Comparison of ENCODE assay signal across 8 cellular contexts in genomic region chr12:65741662-65742480, GRCh38.
DNase-seq lines count a peak whose midpoint lies in the region; ATAC-seq and TF ChIP-seq lines count a peak whose summit lies in the region.

No MANE protein-coding gene starts in this region.

- H3K27ac ChIP-seq in gastroesophageal sphincter (peak overlapping the region in 1 of 4 donors; percentile 3), neural progenitor cell (peak overlapping the region; percentile 78)

- peaks cover 0 to 22% (median 12%) of the 10 kb centered on the region in 3 donors for H3K4me1 ChIP-seq in gastroesophageal sphincter
- peaks cover 17% of the 10 kb centered on the region for H3K4me1 ChIP-seq in neural progenitor cell

- H3K9me3 ChIP-seq in gastroesophageal sphincter: no peaks in the 10 kb centered on the region
- H3K9me3 ChIP-seq in neural progenitor cell (ENCODE audit: low read depth): no peaks in the 10 kb centered on the region

- no peak for TF ChIP-seq CTCF in GM10248 (IDR thresholded peaks at IDR 0.05; ENCODE audit: control extremely low read depth, extremely low read depth, low read depth, missing control alignments)
- TF ChIP-seq CTCF in gastroesophageal sphincter (IDR thresholded peaks at IDR 0.05): no peak
- peak; percentile 17 for TF ChIP-seq CTCF in neural progenitor cell (IDR thresholded peaks at IDR 0.05)

- H3K4me3 Mint-ChIP-seq in activated T-helper 1 cell treated with anti-CD3 and anti-CD28 coated beads, Interleukin-12 subunit alpha, Interleukin-12 subunit beta, Interleukin-2, Interleukin-4 antibody, amounts not matched to agents 30 ng/mL and 10 ng/mL and 1 ng/mL, durations not matched to agents 14 hours and 24 hours and 36 hours: peak overlapping the region; percentile 80
- H3K4me3 Mint-ChIP-seq in neural progenitor cell: peak overlapping the region; percentile 91

- no peak for TF ChIP-seq EP300 in gastroesophageal sphincter (IDR thresholded peaks at IDR 0.05)

- no peaks in the 10 kb centered on the region for H3K36me3 ChIP-seq in gastroesophageal sphincter
- no peaks in the 10 kb centered on the region for H3K36me3 ChIP-seq in neural progenitor cell

- H3K27me3 ChIP-seq in gastroesophageal sphincter (peaks cover 46% of the 10 kb centered on the region), neural progenitor cell (peaks cover 27% of the 10 kb centered on the region)

- H3K4me1 Mint-ChIP-seq in activated T-helper 1 cell treated with anti-CD3 and anti-CD28 coated beads, Interleukin-12 subunit alpha, Interleukin-12 subunit beta, Interleukin-2, Interleukin-4 antibody, amounts not matched to agents 30 ng/mL and 10 ng/mL and 1 ng/mL, durations not matched to agents 14 hours and 24 hours and 36 hours (ENCODE audit: low read depth): peaks cover 10% of the 10 kb centered on the region
- peaks cover 29% of the 10 kb centered on the region for H3K4me1 Mint-ChIP-seq in neural progenitor cell

- CTCF ChIA-PET in GM10248 (lab: Yijun Ruan, JAX): interaction anchor here (0.9 to 1.6 kb wide), 4 partner anchors 13 to 139 kb away, joined by 3 to 4 read pairs (median 4); no protein-coding TSS in a partner anchor

- intact Hi-C loops in activated T-helper 1 cell treated with anti-CD3 and anti-CD28 coated beads, Interleukin-12 subunit alpha, Interleukin-12 subunit beta, Interleukin-2, Interleukin-4 antibody, amounts not matched to agents 30 ng/mL and 10 ng/mL and 1 ng/mL, durations not matched to agents 14 hours and 24 hours and 36 hours (cut with micrococcal nuclease): loop anchor here (5.0 kb wide), 2 partner anchors 75 to 80 kb away; partner anchors contain the start of gene HMGA2

- POLR2A ChIA-PET in GM10248 (lab: Yijun Ruan, JAX): no interaction called here

- H3K27ac Mint-ChIP-seq in activated T-helper 1 cell treated with anti-CD3 and anti-CD28 coated beads, Interleukin-12 subunit alpha, Interleukin-12 subunit beta, Interleukin-2, Interleukin-4 antibody, amounts not matched to agents 30 ng/mL and 10 ng/mL and 1 ng/mL, durations not matched to agents 14 hours and 24 hours and 36 hours: peak overlapping the region; percentile 48
- H3K27ac Mint-ChIP-seq in neural progenitor cell: peak overlapping the region; percentile 95

- no peaks in the 10 kb centered on the region for H3K9me3 Mint-ChIP-seq in activated T-helper 1 cell treated with anti-CD3 and anti-CD28 coated beads, Interleukin-12 subunit alpha, Interleukin-12 subunit beta, Interleukin-2, Interleukin-4 antibody, amounts not matched to agents 30 ng/mL and 10 ng/mL and 1 ng/mL, durations not matched to agents 14 hours and 24 hours and 36 hours
- peaks cover 9% of the 10 kb centered on the region for H3K9me3 Mint-ChIP-seq in neural progenitor cell

- H3K36me3 Mint-ChIP-seq in activated T-helper 1 cell treated with anti-CD3 and anti-CD28 coated beads, Interleukin-12 subunit alpha, Interleukin-12 subunit beta, Interleukin-2, Interleukin-4 antibody, amounts not matched to agents 30 ng/mL and 10 ng/mL and 1 ng/mL, durations not matched to agents 14 hours and 24 hours and 36 hours (ENCODE audit: low read depth): no peaks in the 10 kb centered on the region
- peaks cover 6% of the 10 kb centered on the region for H3K36me3 Mint-ChIP-seq in neural progenitor cell

- peak; percentile 61 for DNase-seq in GM10248 (ENCODE audit: extremely low spot score)
- no peak for DNase-seq in activated T-helper 1 cell treated with anti-CD3 and anti-CD28 coated beads, Interleukin-12 subunit alpha, Interleukin-12 subunit beta, Interleukin-2, Interleukin-4 antibody, amounts not matched to agents 30 ng/mL and 10 ng/mL and 1 ng/mL, durations not matched to agents 14 hours and 24 hours and 36 hours (ENCODE audit: low spot score)
- DNase-seq in neural progenitor cell (ENCODE audit: low spot score): peak; percentile 70
- DNase-seq in HPDE6-E6E7 (ENCODE audit: extremely low spot score): no peak
- DNase-seq in NOMO-1 treated with dmso at 0.1 percent for 144 hours (lab: John Stamatoyannopoulos, UW; ENCODE audit: unreplicated experiment): no peak

- peaks cover 30% of the 10 kb centered on the region for H3F3A ChIP-seq in neural progenitor cell (ENCODE audit: low read depth)

- no peaks in the 10 kb centered on the region for H3K79me2 ChIP-seq in neural progenitor cell (ENCODE audit: low read depth)

- peak overlapping the region; percentile 86 for H3K4me2 ChIP-seq in neural progenitor cell

- H3K9ac ChIP-seq in neural progenitor cell: no peak overlapping the region

- peak; percentile 41 for ATAC-seq in HG03520 (IDR thresholded peaks at IDR 0.05; ENCODE audit: unreplicated experiment)
- peak; percentile 34 for ATAC-seq in gastroesophageal sphincter
- ATAC-seq in GM18858 (IDR thresholded peaks at IDR 0.05; ENCODE audit: unreplicated experiment): no peak

- peaks cover 19% of the 10 kb centered on the region for H3K27me3 Mint-ChIP-seq in activated T-helper 1 cell treated with anti-CD3 and anti-CD28 coated beads, Interleukin-12 subunit alpha, Interleukin-12 subunit beta, Interleukin-2, Interleukin-4 antibody, amounts not matched to agents 30 ng/mL and 10 ng/mL and 1 ng/mL, durations not matched to agents 14 hours and 24 hours and 36 hours (ENCODE audit: insufficient read depth)
- H3K27me3 Mint-ChIP-seq in neural progenitor cell (ENCODE audit: insufficient read depth, low read depth): peaks cover 24% of the 10 kb centered on the region

- peaks cover 3% of the 10 kb centered on the region for H4K20me1 ChIP-seq in neural progenitor cell (ENCODE audit: low read depth)

- H3K4me3 ChIP-seq in gastroesophageal sphincter (peak overlapping the region; percentile 23 to 63), neural progenitor cell (peak overlapping the region; percentile 64)

- H2AFZ ChIP-seq in neural progenitor cell (replicated peaks): peak overlapping the region; percentile 77

- no peak for TF ChIP-seq POLR2A in gastroesophageal sphincter (IDR thresholded peaks at IDR 0.05)

- 0% methylated on average over 11 to 13 of the region's 83 CpGs for WGBS in gastroesophageal sphincter (ENCODE audit: low coverage in 1 of 2), 2 donors

Comparison
In these comparisons a context has a peak if more than half of its experiments do, and no peak if none do; other contexts are left out.
1. DNase-seq: peak in GM10248 (single experiment) and neural progenitor cell (single experiment); none in activated T-helper 1 cell treated with anti-CD3 and anti-CD28 coated beads, Interleukin-12 subunit alpha, Interleukin-12 subunit beta, Interleukin-2, Interleukin-4 antibody, amounts not matched to agents 30 ng/mL and 10 ng/mL and 1 ng/mL, durations not matched to agents 14 hours and 24 hours and 36 hours (single experiment), HPDE6-E6E7 (single experiment) and NOMO-1 treated with dmso at 0.1 percent for 144 hours (single experiment).